In genomic region chr5:169667896-169668674, GRCh38 we compare ENCODE assay signal across 11 cellular contexts. TPM values are rescaled to one million over a fixed set of nuclear protein-coding genes. Genes with fewer than 3 reads are reported as not detected.
DNase-seq lines count a peak whose midpoint lies in the region; TF ChIP-seq lines count a peak whose summit lies in the region.
"Had no signal": no experiment of that assay in that cellular context is flagged by ENCODE, and none has a peak within 500 bp of the region (broad histone marks: within the 10 kb centered on the region; RNA-seq: fewer than 3 reads in every experiment).

No MANE protein-coding gene starts in this region.

- no peak overlapping the region for H3K27ac ChIP-seq in right atrium auricular region
- no peak overlapping the region for H3K27ac ChIP-seq in caudate nucleus (ENCODE audit: low read depth, low read length)
- H3K27ac ChIP-seq: C4-2B had no signal

- DNase-seq in AG20443 (ENCODE audit: low spot score) (peak; percentile 34), HCEC 1CT (peak; percentile 7), RPMI7951 (ENCODE audit: low read depth) (peak; percentile 65), fibroblast of gingiva (ENCODE audit: low read depth) (peak; percentile 8), right atrium auricular region (ENCODE audit: low spot score) (no peak), G401 (ENCODE audit: low spot score) (no peak), caudate nucleus (lab: John Stamatoyannopoulos, UW) (no peak), HUDEP-2 (lab: John Stamatoyannopoulos, UW; ENCODE audit: unreplicated experiment in 76 of 76) (no peak)
- DNase-seq: effector memory CD4-positive, alpha-beta T cell; left cardiac atrium had no signal

- TF ChIP-seq CTCF in right atrium auricular region (IDR thresholded peaks at IDR 0.05), result no peak

- H3K4me3 ChIP-seq in right atrium auricular region, result no peak overlapping the region

- no peaks in the 10 kb centered on the region for H3K9me3 ChIP-seq in right atrium auricular region

- H3K27me3 ChIP-seq in right atrium auricular region, result no peaks in the 10 kb centered on the region

- in situ Hi-C loops in G401 (cut with HindIII; ENCODE audit: low sequenced_read_pairs), result no loop called here

- no peaks in the 10 kb centered on the region for H3K36me3 ChIP-seq in right atrium auricular region

- H3K4me1 ChIP-seq in right atrium auricular region, result no peaks in the 10 kb centered on the region

RNA-seq across cellular contexts. Expression of gene DOCK2, which starts 31.0 kb away (rescaled TPM):
- 12.5 and 13.0 TPM in 2 replicates for total RNA-seq in RPMI7951 (2014; rRNA removed; shearing (Covaris generic))
- total RNA-seq in right atrium auricular region, result 1 to 10 TPM; 3.7 to 5.4 TPM
- total RNA-seq in G401 (2014; rRNA removed; shearing (Covaris generic)), result not detected in 2 replicates

Comparison
In these comparisons a context has a peak if more than half of its experiments do, and no peak if none do; other contexts are left out.
1. DNase-seq: peak in AG20443 (single experiment), HCEC 1CT (single experiment), RPMI7951 (single experiment) and fibroblast of gingiva (single experiment); none in right atrium auricular region (single experiment), G401 (single experiment), caudate nucleus (0 of 61) and HUDEP-2 (0 of 76).